23 cellular contexts compared by ENCODE assay signal in the genomic region with DNA sequence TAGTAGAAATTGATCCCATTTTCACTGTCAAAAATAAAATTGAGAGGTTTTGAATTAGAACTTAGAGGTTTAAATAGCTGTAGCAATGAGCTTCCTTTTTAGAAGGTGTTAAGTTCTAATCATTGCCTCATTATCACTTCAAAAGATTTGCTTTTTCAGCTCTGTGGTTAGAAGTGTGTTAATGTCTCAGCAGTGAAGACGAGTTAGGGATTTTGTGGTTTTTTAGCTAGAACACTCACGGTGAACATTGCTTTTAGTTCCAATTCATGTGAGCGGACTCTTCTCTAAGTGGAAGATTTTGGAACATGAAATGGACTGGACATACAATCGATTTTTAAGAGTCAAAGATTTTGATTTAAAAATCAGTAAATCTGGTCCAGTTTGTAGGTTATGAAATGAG. TPM values are rescaled to one million over a fixed set of nuclear protein-coding genes. Genes with fewer than 3 reads are reported as not detected.
DNase-seq lines count a peak whose midpoint lies in the region; ATAC-seq and TF ChIP-seq lines count a peak whose summit lies in the region.
"Had no signal": no experiment of that assay in that cellular context is flagged by ENCODE, and none has a peak within 500 bp of the region (broad histone marks: within the 10 kb centered on the region; RNA-seq: fewer than 3 reads in every experiment).

No MANE protein-coding gene starts in this region.

- no peaks in the 10 kb centered on the region for H3K36me3 Mint-ChIP-seq in T-helper 2 cell treated with Interferon-gamma antibody and Interleukin-4, amounts not matched to agents 5 μg/mL and 100 μg/mL, for 36 hours (ENCODE audit: low read depth)
- peaks cover 0 to 10% (median 0%) of the 10 kb centered on the region in 5 donors for H3K36me3 Mint-ChIP-seq in naive thymus-derived CD4-positive, alpha-beta T cell

- CTCF ChIA-PET in naive thymus-derived CD4-positive, alpha-beta T cell (lab: Charles Lee), result interaction anchor here (0.5 to 1.2 kb wide), 5 partner anchors 14 to 327 kb away, joined by 3 to 4 read pairs (median 3); no protein-coding TSS in a partner anchor

- POLR2A ChIA-PET in naive thymus-derived CD4-positive, alpha-beta T cell (lab: Charles Lee), result interaction anchor here (0.8 to 1.0 kb wide), 2 partner anchors 9 to 11 kb away, joined by 3 to 4 read pairs; no protein-coding TSS in a partner anchor

- 72% methylated on average over 4 of the region's 4 CpGs for WGBS in esophagus muscularis mucosa

- ATAC-seq in activated CD4-positive, CD25-positive, alpha-beta regulatory T cell treated with anti-CD3 and anti-CD28 coated beads, Interleukin-2, amount 50 U/mL, for 24 hours, result peak; percentile 68 to 76
- ATAC-seq in DND-41 (ENCODE audit: insufficient read depth, low read depth), result peak; percentile 86
- ATAC-seq in naive thymus-derived CD4-positive, alpha-beta T cell, result peak; percentile 70
- ATAC-seq: heart left ventricle had no signal

- H3K4me1 ChIP-seq in DND-41 (ENCODE audit: insufficient read depth, low read length), result peaks cover 62% of the 10 kb centered on the region
- H3K4me1 ChIP-seq in naive thymus-derived CD4-positive, alpha-beta T cell (ENCODE audit: control insufficient read depth in 2 of 2, insufficient read depth in 2 of 2, low read length in 2 of 2), result peaks cover 37 to 72% of the 10 kb centered on the region in 2 donors
- H3K4me1 ChIP-seq in esophagus muscularis mucosa, result peaks cover 29 to 38% (median 36%) of the 10 kb centered on the region in 4 donors

- H3K4me3 ChIP-seq in DND-41 (ENCODE audit: low read depth in 1 of 2, low read length in 2 of 2) (peak overlapping the region in 1 of 2 experiments; percentile 22; a peak in 1 of 4 replicates), esophagus muscularis mucosa (no peak overlapping the region)
- no peak overlapping the region for H3K4me3 ChIP-seq in naive thymus-derived CD4-positive, alpha-beta T cell (ENCODE audit: low read length)
- H3K4me3 ChIP-seq: heart left ventricle, transverse colon had no signal

- H3K9me3 ChIP-seq in DND-41 (ENCODE audit: insufficient read depth, low read length, severe bottlenecking), result no peaks in the 10 kb centered on the region
- no peaks in the 10 kb centered on the region for H3K9me3 ChIP-seq in naive thymus-derived CD4-positive, alpha-beta T cell (ENCODE audit: control insufficient read depth in 2 of 3, low read length in 3 of 3)
- H3K9me3 ChIP-seq in esophagus muscularis mucosa, result no peaks in the 10 kb centered on the region
- H3K9me3 ChIP-seq: heart left ventricle, transverse colon had no signal

- TF ChIP-seq CTCF in DND-41 (IDR thresholded peaks at IDR 0.05; ENCODE audit: borderline replicate concordance, extremely low read depth, low read length, poor library complexity, severe bottlenecking), result no peak
- TF ChIP-seq CTCF in esophagus muscularis mucosa (IDR thresholded peaks at IDR 0.05), result no peak

- no peaks in the 10 kb centered on the region for H3K27me3 Mint-ChIP-seq in T-helper 2 cell treated with Interferon-gamma antibody and Interleukin-4, amounts not matched to agents 5 μg/mL and 100 μg/mL, for 36 hours (ENCODE audit: low read depth)
- H3K27me3 Mint-ChIP-seq in naive thymus-derived CD4-positive, alpha-beta T cell, result peaks cover 0 to 20% (median 0%) of the 10 kb centered on the region in 5 donors

- no peak overlapping the region for H3K9ac ChIP-seq in DND-41 (ENCODE audit: low read depth, low read length)

- no peaks in the 10 kb centered on the region for H4K20me1 ChIP-seq in DND-41 (ENCODE audit: insufficient read depth, low read length)

- no peak for TF ChIP-seq POLR2A in esophagus muscularis mucosa (IDR thresholded peaks at IDR 0.05; ENCODE audit: low read depth)

- H3K4me1 Mint-ChIP-seq in T-helper 2 cell treated with Interferon-gamma antibody and Interleukin-4, amounts not matched to agents 5 μg/mL and 100 μg/mL, for 36 hours (ENCODE audit: low read depth), result peaks cover 56% of the 10 kb centered on the region
- H3K4me1 Mint-ChIP-seq in naive thymus-derived CD4-positive, alpha-beta T cell, result peaks cover 31 to 69% (median 51%) of the 10 kb centered on the region in 7 donors

- H3K27ac Mint-ChIP-seq in T-helper 2 cell treated with Interferon-gamma antibody and Interleukin-4, amounts not matched to agents 5 μg/mL and 100 μg/mL, for 36 hours, result no peak overlapping the region
- H3K27ac Mint-ChIP-seq in naive thymus-derived CD4-positive, alpha-beta T cell, result peak overlapping the region in 1 of 9 donors; percentile 51

- no peaks in the 10 kb centered on the region for H3K27me3 ChIP-seq in DND-41 (ENCODE audit: insufficient read depth, low read length, poor library complexity)
- no peaks in the 10 kb centered on the region for H3K27me3 ChIP-seq in naive thymus-derived CD4-positive, alpha-beta T cell (ENCODE audit: control insufficient read depth in 2 of 2, insufficient read depth in 2 of 2, low read length in 2 of 2)
- no peaks in the 10 kb centered on the region for H3K27me3 ChIP-seq in esophagus muscularis mucosa
- H3K27me3 ChIP-seq: heart left ventricle, transverse colon had no signal

- H3K79me2 ChIP-seq in DND-41 (ENCODE audit: insufficient read depth, low read length), result no peaks in the 10 kb centered on the region

- H3K9me3 Mint-ChIP-seq in T-helper 2 cell treated with Interferon-gamma antibody and Interleukin-4, amounts not matched to agents 5 μg/mL and 100 μg/mL, for 36 hours, result peaks cover 4% of the 10 kb centered on the region
- H3K9me3 Mint-ChIP-seq in naive thymus-derived CD4-positive, alpha-beta T cell, result peaks cover 0 to 3% (median 0%) of the 10 kb centered on the region in 11 donors

- intact Hi-C loops in naive thymus-derived CD4-positive, alpha-beta T cell (cut with micrococcal nuclease), result loop anchor here (1.0 to 10.0 kb wide), 3 partner anchors 13 to 643 kb away; partner anchors contain the start of gene IFNGR1 (in 2 of the 2)
- intact Hi-C loops in esophagus muscularis mucosa (cut with DNase I), result no loop called here

- H3K36me3 ChIP-seq in DND-41 (ENCODE audit: insufficient read depth, low read length), result no peaks in the 10 kb centered on the region
- H3K36me3 ChIP-seq in naive thymus-derived CD4-positive, alpha-beta T cell (ENCODE audit: control insufficient read depth in 2 of 3, insufficient read depth in 3 of 3, low read length in 3 of 3), result no peaks in the 10 kb centered on the region
- no peaks in the 10 kb centered on the region for H3K36me3 ChIP-seq in esophagus muscularis mucosa
- H3K36me3 ChIP-seq: heart left ventricle, transverse colon had no signal

- no peak for DNase-seq in activated CD4-positive, CD25-positive, alpha-beta regulatory T cell treated with anti-CD3 and anti-CD28 coated beads, Interleukin-2, amount 50 U/mL, for 72 hours
- no peak for DNase-seq in DND-41
- DNase-seq in T-helper 2 cell treated with Interferon-gamma antibody and Interleukin-4, amounts not matched to agents 5 μg/mL and 100 μg/mL, for 36 hours (ENCODE audit: low spot score), result no peak
- peak in 6 of 9 donors; percentile 26 to 51 (median 44) for DNase-seq in naive thymus-derived CD4-positive, alpha-beta T cell
- DNase-seq in esophagus muscularis mucosa (ENCODE audit: extremely low spot score), result no peak
- no peak for DNase-seq in NCI-H345 treated with DMSO at 0.1 percent for 48 hours (lab: John Stamatoyannopoulos, UW; ENCODE audit: unreplicated experiment)
- DNase-seq in COLO829 (ENCODE audit: low spot score), result no peak
- DNase-seq: activated CD4-positive, alpha-beta T cell treated with anti-CD3 and anti-CD28 coated beads for 4 hours; amygdala; caudate nucleus; COR-L47; heart left ventricle; NCI-H187; NCI-H446; NK-92 treated with Interleukin-12 subunit alpha and Interleukin-12 subunit beta, amount 100 ng/mL, for 24 hours; SIG-M5; T-helper 9 cell; transverse colon had no signal

- H3K27ac ChIP-seq in DND-41 (ENCODE audit: low read length) (no peak overlapping the region), esophagus muscularis mucosa (replicated peaks in 1 of 4) (no peak overlapping the region)
- H3K27ac ChIP-seq in naive thymus-derived CD4-positive, alpha-beta T cell (ENCODE audit: low read depth, low read length), result no peak overlapping the region

- peak overlapping the region; percentile 36 for H3K4me3 Mint-ChIP-seq in T-helper 2 cell treated with Interferon-gamma antibody and Interleukin-4, amounts not matched to agents 5 μg/mL and 100 μg/mL, for 36 hours
- peak overlapping the region in 8 of 10 donors; percentile 49 to 73 (median 62) for H3K4me3 Mint-ChIP-seq in naive thymus-derived CD4-positive, alpha-beta T cell

- H3K4me2 ChIP-seq in DND-41 (ENCODE audit: insufficient read depth, low read length), result peak overlapping the region; percentile 54; the same call in 1 of the 2 replicates

- no peak for TF ChIP-seq EP300 in esophagus muscularis mucosa (IDR thresholded peaks at IDR 0.05)

- no peak overlapping the region for H2AFZ ChIP-seq in DND-41 (ENCODE audit: low read depth, low read length)

RNA-seq across cellular contexts. Expression of gene IFNGR1, which starts 12.7 kb away (rescaled TPM):
- total RNA-seq in naive thymus-derived CD4-positive, alpha-beta T cell, result 10 to 100 TPM; 29.2 to 90.7 (median 31.3) TPM
- polyA plus RNA-seq in naive thymus-derived CD4-positive, alpha-beta T cell, result 10 to 100 TPM; 27.9 to 32.6 TPM
- 10 to 100 TPM; 52.8 to 95.9 (median 62.9) TPM for total RNA-seq in esophagus muscularis mucosa

RNA-seq across cellular contexts. Expression of gene IL22RA2, which starts 58.5 kb away (rescaled TPM):
- not detected for total RNA-seq in naive thymus-derived CD4-positive, alpha-beta T cell
- polyA plus RNA-seq in naive thymus-derived CD4-positive, alpha-beta T cell, result not detected
- not detected for total RNA-seq in esophagus muscularis mucosa
- total RNA-seq: A172, HT-29, LHCN-M2 had no signal
- polyA plus RNA-seq: neural cell had no signal

Comparison
In these comparisons a context has a peak if more than half of its experiments do, and no peak if none do; other contexts are left out.
1. DNase-seq: peak in naive thymus-derived CD4-positive, alpha-beta T cell (6 of 9); none in activated CD4-positive, CD25-positive, alpha-beta regulatory T cell treated with anti-CD3 and anti-CD28 coated beads, Interleukin-2, amount 50 U/mL, for 72 hours (single experiment), DND-41 (single experiment), T-helper 2 cell treated with Interferon-gamma antibody and Interleukin-4, amounts not matched to agents 5 μg/mL and 100 μg/mL, for 36 hours (single experiment), esophagus muscularis mucosa (single experiment), NCI-H345 treated with DMSO at 0.1 percent for 48 hours (single experiment) and COLO829 (single experiment).
2. Peak in every context shown above with its lines, with median percentiles within 50 percentile points of each other: ATAC-seq.